29 cellular contexts compared by ENCODE assay signal in the genomic region with DNA sequence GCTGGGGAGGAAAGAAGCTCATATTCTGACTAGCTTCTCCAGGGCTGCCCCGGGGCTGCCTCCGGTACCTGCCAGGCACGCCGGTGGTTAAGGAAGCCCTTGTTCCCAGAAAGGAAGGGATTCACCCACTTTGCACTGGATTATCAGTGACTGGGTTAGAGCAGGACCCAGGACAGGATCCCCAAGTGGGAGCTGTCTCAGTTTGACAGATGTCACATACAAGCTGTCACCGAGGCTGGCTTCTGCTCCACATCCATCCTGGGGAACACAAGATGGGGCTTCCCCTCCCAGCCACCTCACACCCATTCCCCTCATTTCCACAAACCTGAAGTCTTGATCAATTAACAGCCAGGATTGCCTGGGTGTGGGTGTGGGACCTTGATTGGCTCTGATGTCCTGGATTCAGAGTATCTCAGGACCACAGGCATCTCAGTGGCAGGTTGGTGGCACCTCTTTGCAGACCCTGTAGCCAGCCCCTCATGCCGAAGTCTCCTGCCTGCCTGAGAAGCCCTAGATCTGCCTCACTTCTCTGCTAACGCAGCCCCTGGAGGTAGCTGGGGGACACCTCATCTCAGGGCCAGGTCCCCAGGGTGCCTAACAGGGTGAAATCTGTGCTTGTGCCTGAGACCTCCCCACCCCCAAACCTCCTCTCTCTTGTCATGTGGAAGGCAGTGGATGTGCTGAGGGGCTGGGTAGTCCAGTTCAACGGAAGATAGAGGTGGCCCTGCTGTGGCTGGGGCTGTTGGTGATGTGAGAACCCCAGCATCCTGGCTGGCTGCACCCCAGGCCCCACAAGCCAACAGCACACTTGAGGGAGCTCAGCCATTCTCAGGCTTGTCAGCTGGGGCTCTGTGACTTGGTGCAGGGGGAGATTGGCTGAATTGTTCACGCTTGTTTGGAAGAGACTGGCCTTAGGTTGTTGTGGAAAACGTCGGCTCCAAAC. TPM values are rescaled to one million over a fixed set of nuclear protein-coding genes. Genes with fewer than 3 reads are reported as not detected.
"Had no signal": no experiment of that assay in that cellular context is flagged by ENCODE, and none has a peak within 500 bp of the region (broad histone marks: within the 10 kb centered on the region; RNA-seq: fewer than 3 reads in every experiment).

No MANE protein-coding gene starts in this region.

- H3K27ac ChIP-seq: brain microvascular endothelial cell, left ventricle myocardium inferior, right atrium auricular region, testis, VCaP had no signal

- H3K27ac Mint-ChIP-seq: activated naive CD4-positive, alpha-beta T cell treated with anti-CD3 and anti-CD28 coated beads, Interleukin-2, amount 50 U/mL, for 72 hours; activated T-cell treated with anti-CD3 and anti-CD28 coated beads, Interleukin-2, amount 50 U/mL, for 24 hours; activated T-helper 17 cell treated with anti-CD3 and anti-CD28 coated beads, Interleukin-2, amount 50 U/mL, for 72 hours; natural killer cell treated with Interleukin-12 subunit alpha and Interleukin-12 subunit beta and Interleukin-15 and Interleukin-18, amount 100 ng/mL, for 72 hours; progenitor cell of endocrine pancreas had no signal

- ATAC-seq: activated naive CD4-positive, alpha-beta T cell treated with anti-CD3 and anti-CD28 coated beads, Interleukin-2, amount 50 U/mL, for 72 hours; activated T-helper 17 cell treated with anti-CD3 and anti-CD28 coated beads, Interleukin-2, amount 50 U/mL, for 72 hours; esophagus mucosa had no signal

- H3K27me3 ChIP-seq: testis had no signal

- H3K4me3 ChIP-seq: left ventricle myocardium inferior, right atrium auricular region had no signal

- H3K9me3 ChIP-seq: left ventricle myocardium inferior, right atrium auricular region, SK-N-SH, testis had no signal

- H3K9me3 Mint-ChIP-seq: activated naive CD4-positive, alpha-beta T cell treated with anti-CD3 and anti-CD28 coated beads, Interleukin-2, amount 50 U/mL, for 72 hours; activated T-cell treated with anti-CD3 and anti-CD28 coated beads, Interleukin-2, amount 50 U/mL, for 24 hours; activated T-helper 17 cell treated with anti-CD3 and anti-CD28 coated beads, Interleukin-2, amount 50 U/mL, for 72 hours; natural killer cell treated with Interleukin-12 subunit alpha and Interleukin-12 subunit beta and Interleukin-15 and Interleukin-18, amount 100 ng/mL, for 72 hours had no signal

- H3K4me1 Mint-ChIP-seq: activated T-helper 17 cell treated with anti-CD3 and anti-CD28 coated beads, Interleukin-2, amount 50 U/mL, for 72 hours had no signal

- H3K36me3 ChIP-seq: brain microvascular endothelial cell, left ventricle myocardium inferior, right atrium auricular region had no signal

- H3K4me3 Mint-ChIP-seq: activated T-cell treated with anti-CD3 and anti-CD28 coated beads, Interleukin-2, amount 50 U/mL, for 24 hours; activated T-helper 17 cell treated with anti-CD3 and anti-CD28 coated beads, Interleukin-2, amount 50 U/mL, for 72 hours; natural killer cell treated with Interleukin-12 subunit alpha and Interleukin-12 subunit beta and Interleukin-15 and Interleukin-18, amount 100 ng/mL, for 72 hours had no signal

- H3K36me3 Mint-ChIP-seq: activated naive CD4-positive, alpha-beta T cell treated with anti-CD3 and anti-CD28 coated beads, Interleukin-2, amount 50 U/mL, for 72 hours; natural killer cell treated with Interleukin-12 subunit alpha and Interleukin-12 subunit beta and Interleukin-15 and Interleukin-18, amount 100 ng/mL, for 72 hours had no signal

- DNase-seq: activated CD8-positive, alpha-beta memory T cell treated with anti-CD3 and anti-CD28 coated beads for 24 hours; activated CD8-positive, alpha-beta memory T cell treated with anti-CD3 and anti-CD28 coated beads, Interleukin-2, amount 50 U/mL, for 4 hours; activated T-cell treated with anti-CD3 and anti-CD28 coated beads, Interleukin-2, amount 50 U/mL, for 24 hours; aorta; brain microvascular endothelial cell; central memory CD4-positive, alpha-beta T cell; dermis blood vessel endothelial cell; effector CD8-positive, alpha-beta T cell; foreskin melanocyte; hippocampal formation; left ventricle myocardium inferior; midbrain; small intestine; stimulated activated CD8-positive, alpha-beta memory T cell treated with anti-CD3 and anti-CD28 coated beads, Interleukin-4, amount 100 ng/mL, for 48 hours; stimulated activated naive CD4-positive, alpha-beta T cell; testis; trophoblast cell had no signal

RNA-seq across cellular contexts. Expression of gene CACNG5, which starts 1.4 kb away (rescaled TPM):
- total RNA-seq: activated naive CD4-positive, alpha-beta T cell treated with anti-CD3 and anti-CD28 coated beads, Interleukin-2, amount 50 U/mL, for 72 hours; activated T-helper 17 cell treated with anti-CD3 and anti-CD28 coated beads, Interleukin-2, amount 50 U/mL, for 72 hours; aorta; dermis blood vessel endothelial cell; endothelial cell of umbilical vein; esophagus mucosa; left ventricle myocardium inferior; lung microvascular endothelial cell; natural killer cell treated with Interleukin-12 subunit alpha and Interleukin-12 subunit beta and Interleukin-15 and Interleukin-18, amount 100 ng/mL, for 72 hours; omental fat pad; progenitor cell of endocrine pancreas; right atrium auricular region; T-helper 2 cell treated with Interferon-gamma antibody and Interleukin-4, amounts not matched to agents 100 ng/mL and 5 ng/mL, for 36 hours had no signal
